Comparison of ENCODE assay signal across 20 cellular contexts in genomic region chr10:57830877-57831535, GRCh38.
"Had no signal": no experiment of that assay in that cellular context is flagged by ENCODE, and none has a peak within 500 bp of the region (broad histone marks: within the 10 kb centered on the region; RNA-seq: fewer than 3 reads in every experiment).

No MANE protein-coding gene starts in this region.

- ATAC-seq: foreskin keratinocyte; left lobe of liver; natural killer cell; stimulated activated naive B cell treated with anti-CD40 and anti-IgM and Interleukin-4, amounts not matched to agents 10 μg/mL and 1 μg/mL and 100 μg/mL, for 72 hours had no signal

- DNase-seq: activated CD4-positive, alpha-beta T cell treated with anti-CD3 and anti-CD28 coated beads for 1 hour; activated naive CD4-positive, alpha-beta T cell; activated T-cell treated with anti-CD3 and anti-CD28 coated beads, Interleukin-2, amount 50 U/mL, for 24 hours; adrenal gland; effector memory CD4-positive, alpha-beta T cell; foreskin keratinocyte; midbrain; natural killer cell; stimulated activated CD4-positive, alpha-beta T cell treated with anti-CD3 and anti-CD28 coated beads, Interleukin-2, amount 100 ng/mL, for 48 hours; stimulated activated CD8-positive, alpha-beta memory T cell treated with anti-CD3 and anti-CD28 coated beads, Interleukin-4, amount 100 ng/mL, for 48 hours; stimulated activated naive B cell treated with anti-CD40 and anti-IgM and Interleukin-4, amounts not matched to agents 10 μg/mL and 1 μg/mL and 100 μg/mL, for 72 hours; transverse colon; WERI-Rb-1 had no signal

- H3K9me3 Mint-ChIP-seq: activated T-cell treated with anti-CD3 and anti-CD28 coated beads, Interleukin-2, amount 50 U/mL, for 24 hours; activated T-helper 2 cell treated with anti-CD3 and anti-CD28 coated beads, Interferon-gamma antibody, Interleukin-2, Interleukin-4, amounts not matched to agents 10 μg/mL and 5 μg/mL and 100 μg/mL, durations not matched to agents 14 hours and 24 hours and 36 hours; T-helper 2 cell treated with Interferon-gamma antibody and Interleukin-4, amounts not matched to agents 5 μg/mL and 100 μg/mL, for 36 hours had no signal

- H3K27ac Mint-ChIP-seq: activated naive CD8-positive, alpha-beta T cell; activated T-cell treated with anti-CD3 and anti-CD28 coated beads, Interleukin-2, amount 50 U/mL, for 24 hours; activated T-helper 2 cell treated with anti-CD3 and anti-CD28 coated beads, Interferon-gamma antibody, Interleukin-2, Interleukin-4, amounts not matched to agents 10 μg/mL and 5 μg/mL and 100 μg/mL, durations not matched to agents 14 hours and 24 hours and 36 hours; natural killer cell; stimulated activated naive B cell treated with anti-CD40 and anti-IgM and Interleukin-4, amounts not matched to agents 10 μg/mL and 1 μg/mL and 100 μg/mL, for 72 hours; T-helper 2 cell treated with Interferon-gamma antibody and Interleukin-4, amounts not matched to agents 5 μg/mL and 100 μg/mL, for 36 hours had no signal

- H3K36me3 Mint-ChIP-seq: activated naive CD8-positive, alpha-beta T cell; natural killer cell; stimulated activated naive B cell treated with anti-CD40 and anti-IgM and Interleukin-4, amounts not matched to agents 10 μg/mL and 1 μg/mL and 100 μg/mL, for 72 hours had no signal

- H3K4me1 Mint-ChIP-seq: central memory CD8-positive, alpha-beta T cell; natural killer cell; stimulated activated naive B cell treated with anti-CD40 and anti-IgM and Interleukin-4, amounts not matched to agents 10 μg/mL and 1 μg/mL and 100 μg/mL, for 72 hours had no signal

- H3K4me3 Mint-ChIP-seq: activated naive CD8-positive, alpha-beta T cell; activated T-cell treated with anti-CD3 and anti-CD28 coated beads, Interleukin-2, amount 50 U/mL, for 24 hours; central memory CD8-positive, alpha-beta T cell; natural killer cell; stimulated activated naive B cell treated with anti-CD40 and anti-IgM and Interleukin-4, amounts not matched to agents 10 μg/mL and 1 μg/mL and 100 μg/mL, for 72 hours; T-helper 2 cell treated with Interferon-gamma antibody and Interleukin-4, amounts not matched to agents 5 μg/mL and 100 μg/mL, for 36 hours had no signal

- FAIRE-seq: colon, TTC549 had no signal

- H3K27me3 Mint-ChIP-seq: activated naive CD8-positive, alpha-beta T cell; activated T-cell treated with anti-CD3 and anti-CD28 coated beads, Interleukin-2, amount 50 U/mL, for 24 hours; central memory CD8-positive, alpha-beta T cell; stimulated activated naive B cell treated with anti-CD40 and anti-IgM and Interleukin-4, amounts not matched to agents 10 μg/mL and 1 μg/mL and 100 μg/mL, for 72 hours had no signal
